29 cellular contexts compared by ENCODE assay signal in genomic region chr5:74013222-74013621, GRCh38.
"Had no signal": no experiment of that assay in that cellular context is flagged by ENCODE, and none has a peak within 500 bp of the region (broad histone marks: within the 10 kb centered on the region; RNA-seq: fewer than 3 reads in every experiment).

No MANE protein-coding gene starts in this region.

- H3K27ac ChIP-seq: adrenal gland, body of pancreas, cardiac muscle cell, colonic mucosa, gastroesophageal sphincter, hepatocyte, parathyroid adenoma, psoas muscle, right atrium auricular region, spleen, transverse colon had no signal

- H3K27me3 ChIP-seq: adrenal gland, body of pancreas, cardiac muscle cell, colonic mucosa, gastroesophageal sphincter, hepatocyte, right atrium auricular region, spleen, transverse colon had no signal

- H2AFZ ChIP-seq: hepatocyte, parathyroid adenoma had no signal

- H3K4me1 Mint-ChIP-seq: activated CD4-positive, alpha-beta T cell treated with anti-CD3 and anti-CD28 coated beads for 36 hours; naive thymus-derived CD4-positive, alpha-beta T cell; neural crest cell had no signal

- H3K4me1 ChIP-seq: adrenal gland, colonic mucosa, gastroesophageal sphincter, parathyroid adenoma, psoas muscle, right atrium auricular region, spleen, transverse colon had no signal

- DNase-seq: activated CD4-positive, alpha-beta T cell treated with anti-CD3 and anti-CD28 coated beads for 36 hours; activated CD4-positive, CD25-positive, alpha-beta regulatory T cell; activated CD8-positive, alpha-beta memory T cell treated with anti-CD3 and anti-CD28 coated beads for 24 hours; activated effector memory CD4-positive, alpha-beta T cell treated with Interleukin-2 at 50 U/mL for 16 hours; activated naive CD4-positive, alpha-beta T cell treated with Interleukin-2 at 50 U/mL for 16 hours; adrenal gland; aorta; body of pancreas; cerebellar nuclear complex; colonic mucosa; effector CD8-positive, alpha-beta T cell; islet precursor cell; left cardiac atrium; naive thymus-derived CD4-positive, alpha-beta T cell; occipital lobe; psoas muscle; spleen; stimulated activated naive CD4-positive, alpha-beta T cell; transverse colon had no signal

- ATAC-seq: activated CD4-positive, alpha-beta T cell treated with anti-CD3 and anti-CD28 coated beads for 36 hours; body of pancreas; gastroesophageal sphincter; left cardiac atrium; naive thymus-derived CD4-positive, alpha-beta T cell; psoas muscle had no signal

- H3K36me3 Mint-ChIP-seq: activated naive CD8-positive, alpha-beta T cell; mesothelial cell of epicardium; naive thymus-derived CD4-positive, alpha-beta T cell had no signal

- H3K36me3 ChIP-seq: adrenal gland, cardiac muscle cell, colonic mucosa, gastroesophageal sphincter, right atrium auricular region, spleen, transverse colon had no signal

- H3K27ac Mint-ChIP-seq: activated CD4-positive, alpha-beta T cell treated with anti-CD3 and anti-CD28 coated beads for 36 hours; activated naive CD8-positive, alpha-beta T cell; mesothelial cell of epicardium; naive thymus-derived CD4-positive, alpha-beta T cell; T-helper 2 cell treated with Interferon-gamma antibody and Interleukin-4, amounts not matched to agents 5 μg/mL and 100 μg/mL, for 36 hours had no signal

- H3K9ac ChIP-seq: parathyroid adenoma had no signal

- H3K4me2 ChIP-seq: hepatocyte had no signal

- H3K4me3 Mint-ChIP-seq: activated CD4-positive, alpha-beta T cell treated with anti-CD3 and anti-CD28 coated beads for 36 hours; activated naive CD8-positive, alpha-beta T cell; mesothelial cell of epicardium; naive thymus-derived CD4-positive, alpha-beta T cell; neural crest cell; T-helper 2 cell treated with Interferon-gamma antibody and Interleukin-4, amounts not matched to agents 5 μg/mL and 100 μg/mL, for 36 hours had no signal

- H3K79me2 ChIP-seq: hepatocyte, parathyroid adenoma had no signal

- H3K4me3 ChIP-seq: adrenal gland, body of pancreas, cardiac muscle cell, colonic mucosa, gastroesophageal sphincter, hepatocyte, psoas muscle, right atrium auricular region, spleen, transverse colon had no signal

- H3K9me3 Mint-ChIP-seq: mesothelial cell of epicardium; naive thymus-derived CD4-positive, alpha-beta T cell; T-helper 2 cell treated with Interferon-gamma antibody and Interleukin-4, amounts not matched to agents 5 μg/mL and 100 μg/mL, for 36 hours had no signal

- FAIRE-seq: endometrium had no signal

- H3K9me3 ChIP-seq: adrenal gland, body of pancreas, colonic mucosa, gastroesophageal sphincter, psoas muscle, right atrium auricular region, spleen, transverse colon had no signal
